In the genomic region with DNA sequence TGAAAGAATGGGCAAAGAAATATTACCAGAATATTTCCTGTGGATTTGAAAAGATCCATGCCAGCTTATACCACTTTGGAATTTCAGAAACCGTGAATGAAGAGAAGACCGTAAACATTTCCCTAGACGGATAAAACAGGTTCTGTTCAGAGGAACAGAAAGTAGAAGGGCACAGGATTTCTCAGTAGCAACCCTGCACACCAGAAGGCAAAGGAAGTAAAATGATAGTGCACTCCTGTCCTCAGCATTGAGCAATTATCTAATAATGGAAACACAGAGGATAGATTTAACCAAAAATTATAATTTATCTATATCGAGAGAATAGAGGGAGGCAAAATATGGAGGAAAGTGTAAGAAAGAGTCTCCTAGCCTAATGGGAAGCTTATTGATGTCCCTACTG, we compare ENCODE assay signal across 11 cellular contexts.
A peak's percentile ranks its signal among the peaks of the same experiment; 100 is the strongest.
DNase-seq lines count a peak whose midpoint lies in the region; ATAC-seq and TF ChIP-seq lines count a peak whose summit lies in the region.
"Had no signal": no experiment of that assay in that cellular context is flagged by ENCODE, and none has a peak within 500 bp of the region (broad histone marks: within the 10 kb centered on the region; RNA-seq: fewer than 3 reads in every experiment).

No MANE protein-coding gene starts in this region.

- H3K4me3 ChIP-seq in SJSA1 (peak overlapping the region; percentile 24), dorsolateral prefrontal cortex (peak overlapping the region in 22 of 59 donors; percentile 2 to 38 (median 14))

- H3K27ac Mint-ChIP-seq in activated CD4-positive, alpha-beta T cell treated with anti-CD3 and anti-CD28 coated beads, Interleukin-2, amount 10 ng/mL, durations not matched to agents 24 days and 14 days: no peak overlapping the region
- peak overlapping the region in 1 of 2 donors; percentile 31 for H3K27ac Mint-ChIP-seq in stimulated activated naive CD8-positive, alpha-beta T cell treated with anti-CD3 and anti-CD28 coated beads, Interleukin-15, amount 100 ng/mL, for 72 hours
- H3K27ac Mint-ChIP-seq: endodermal cell had no signal

- H3K4me1 ChIP-seq in SJSA1 (replicated peaks) (peaks cover 29% of the 10 kb centered on the region), foreskin keratinocyte (peaks cover 12% of the 10 kb centered on the region)

- TF ChIP-seq CTCF in foreskin keratinocyte (conservative IDR thresholded peaks at IDR 0.05) (no peak), dorsolateral prefrontal cortex (IDR thresholded peaks at IDR 0.05 in 54 of 56, conservative IDR thresholded peaks at IDR 0.05 in 2 of 56; ENCODE audit: low read depth in 1 of 56, partially characterized antibody in 56 of 56) (no peak)

- peaks cover 14% of the 10 kb centered on the region for H3K4me1 Mint-ChIP-seq in activated CD4-positive, alpha-beta T cell treated with anti-CD3 and anti-CD28 coated beads, Interleukin-2, amount 10 ng/mL, durations not matched to agents 24 days and 14 days
- H3K4me1 Mint-ChIP-seq in stimulated activated naive CD8-positive, alpha-beta T cell treated with anti-CD3 and anti-CD28 coated beads, Interleukin-15, amount 100 ng/mL, for 72 hours: peaks cover 21% of the 10 kb centered on the region

- peaks cover 4% of the 10 kb centered on the region for H3K9me3 Mint-ChIP-seq in activated CD4-positive, alpha-beta T cell treated with anti-CD3 and anti-CD28 coated beads, Interleukin-2, amount 10 ng/mL, durations not matched to agents 24 days and 14 days
- peaks cover 7 to 14% of the 10 kb centered on the region in 2 donors for H3K9me3 Mint-ChIP-seq in stimulated activated naive CD8-positive, alpha-beta T cell treated with anti-CD3 and anti-CD28 coated beads, Interleukin-15, amount 100 ng/mL, for 72 hours

- peaks cover 1% of the 10 kb centered on the region for H3K27me3 Mint-ChIP-seq in activated CD4-positive, alpha-beta T cell treated with anti-CD3 and anti-CD28 coated beads, Interleukin-2, amount 10 ng/mL, durations not matched to agents 24 days and 14 days
- no peaks in the 10 kb centered on the region for H3K27me3 Mint-ChIP-seq in stimulated activated naive CD8-positive, alpha-beta T cell treated with anti-CD3 and anti-CD28 coated beads, Interleukin-15, amount 100 ng/mL, for 72 hours

- H3K27me3 ChIP-seq in SJSA1 (replicated peaks) (no peaks in the 10 kb centered on the region), foreskin keratinocyte (no peaks in the 10 kb centered on the region), dorsolateral prefrontal cortex (no peaks in the 10 kb centered on the region)

- ATAC-seq in foreskin keratinocyte (no peak), HG02870 (IDR thresholded peaks at IDR 0.05; ENCODE audit: unreplicated experiment) (no peak)
- ATAC-seq in stimulated activated naive CD8-positive, alpha-beta T cell treated with anti-CD3 and anti-CD28 coated beads, Interleukin-15, amount 100 ng/mL, for 72 hours: no peak

- intact Hi-C loops in activated CD4-positive, alpha-beta T cell treated with anti-CD3 and anti-CD28 coated beads, Interleukin-2, amount 10 ng/mL, durations not matched to agents 24 days and 14 days (cut with micrococcal nuclease): no loop called here
- intact Hi-C loops in dorsolateral prefrontal cortex (cut with DNase I): no loop called here

- DNase-seq in activated CD4-positive, alpha-beta T cell treated with anti-CD3 and anti-CD28 coated beads, Interleukin-2, amount 10 ng/mL, durations not matched to agents 24 days and 14 days: no peak
- no peak for DNase-seq in activated CD4-positive, alpha-beta T cell treated with anti-CD3 and anti-CD28 coated beads for 4 hours
- DNase-seq in SJSA1 (ENCODE audit: low read depth in 1 of 2, low spot score in 2 of 2) (no peak), foreskin keratinocyte (no peak), dorsolateral prefrontal cortex (no peak)
- no peak for DNase-seq in stimulated activated naive CD8-positive, alpha-beta T cell treated with anti-CD3 and anti-CD28 coated beads, Interleukin-15, amount 100 ng/mL, for 72 hours
- DNase-seq in effector CD4-positive, alpha-beta T cell: no peak
- DNase-seq: endodermal cell, midbrain, NCI-H1694 had no signal

- H3K36me3 Mint-ChIP-seq in activated CD4-positive, alpha-beta T cell treated with anti-CD3 and anti-CD28 coated beads, Interleukin-2, amount 10 ng/mL, durations not matched to agents 24 days and 14 days (ENCODE audit: low read depth): peaks cover 1% of the 10 kb centered on the region

- H3K4me3 Mint-ChIP-seq in activated CD4-positive, alpha-beta T cell treated with anti-CD3 and anti-CD28 coated beads, Interleukin-2, amount 10 ng/mL, durations not matched to agents 24 days and 14 days: peak overlapping the region; percentile 20
- H3K4me3 Mint-ChIP-seq in stimulated activated naive CD8-positive, alpha-beta T cell treated with anti-CD3 and anti-CD28 coated beads, Interleukin-15, amount 100 ng/mL, for 72 hours: peak overlapping the region; percentile 67 to 76
- H3K4me3 Mint-ChIP-seq: endodermal cell had no signal

- peak overlapping the region; percentile 38 for H3K27ac ChIP-seq in SJSA1
- peak overlapping the region; percentile 49 for H3K27ac ChIP-seq in foreskin keratinocyte
- H3K27ac ChIP-seq in dorsolateral prefrontal cortex: peak overlapping the region in 8 of 59 donors; percentile 7 to 57 (median 32)

- H3K36me3 ChIP-seq in SJSA1: no peaks in the 10 kb centered on the region

- no peaks in the 10 kb centered on the region for H3K9me3 ChIP-seq in SJSA1 (replicated peaks)
